In the genomic region with DNA sequence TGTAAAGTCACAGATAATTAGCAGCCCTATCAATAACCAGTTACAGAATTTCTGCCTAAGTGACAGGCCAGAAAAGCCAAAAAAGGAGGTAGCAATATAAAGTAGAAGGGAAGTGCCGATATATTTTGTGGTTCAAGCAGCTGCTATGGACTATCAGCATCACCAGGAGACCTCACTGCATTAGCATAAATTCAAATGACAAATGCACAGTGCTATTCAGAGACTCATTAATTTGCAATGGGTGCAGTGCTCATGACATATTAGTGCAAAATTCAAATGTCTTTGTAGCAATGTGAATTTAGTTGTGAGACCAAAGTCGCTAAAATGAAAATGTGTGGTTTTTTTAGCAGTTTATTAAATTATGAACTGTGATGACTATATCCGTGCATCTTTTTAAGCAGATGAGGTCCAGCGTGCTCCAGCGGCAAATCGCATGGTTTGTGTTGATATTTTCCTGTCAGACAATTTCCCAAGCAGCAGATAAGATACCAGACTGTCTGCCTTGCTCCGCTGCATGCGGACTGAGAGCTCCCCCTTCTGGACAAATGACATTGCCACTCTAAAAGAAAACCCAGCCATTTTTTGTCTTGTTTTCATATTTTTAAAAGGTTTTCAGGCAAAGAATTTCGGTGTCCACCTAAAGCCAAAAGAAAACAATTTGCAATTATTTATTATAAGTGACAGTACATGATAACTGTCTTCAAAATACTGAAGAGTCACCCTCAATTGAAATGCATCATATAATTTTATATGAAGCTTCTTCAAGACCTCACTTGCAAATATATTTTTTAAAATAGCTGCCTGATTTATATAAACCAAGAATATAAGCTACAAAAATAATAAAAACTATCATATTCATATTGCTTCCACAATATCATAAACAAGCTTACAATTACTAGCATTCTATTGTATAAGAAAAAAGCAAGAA, we compare ENCODE assay signal across 8 cellular contexts.
DNase-seq lines count a peak whose midpoint lies in the region; ATAC-seq and TF ChIP-seq lines count a peak whose summit lies in the region.

No MANE protein-coding gene starts in this region.

- H3K4me3 ChIP-seq in body of pancreas (no peak overlapping the region), spleen (no peak overlapping the region)

- H3K4me1 ChIP-seq in H9 (ENCODE audit: insufficient read depth, low read length) (no peaks in the 10 kb centered on the region), body of pancreas (no peaks in the 10 kb centered on the region), spleen (peaks cover 0 to 8% (median 1%) of the 10 kb centered on the region in 6 donors)

- no peak overlapping the region for H4K8ac ChIP-seq in H9 (replicated peaks; ENCODE audit: insufficient read length, low read depth, low read length)

- H3K14ac ChIP-seq in H9 (ENCODE audit: insufficient read depth, low read length) = no peak overlapping the region

- no peak overlapping the region for H3K18ac ChIP-seq in H9 (ENCODE audit: insufficient read length, low read depth, low read length)

- ATAC-seq in body of pancreas (no peak), GM21737 (IDR thresholded peaks at IDR 0.05; ENCODE audit: unreplicated experiment) (no peak)

- no peaks in the 10 kb centered on the region for H3K36me3 Mint-ChIP-seq in H9 (ENCODE audit: insufficient read depth in 1 of 3, low read depth in 3 of 3)

- H3K9me3 ChIP-seq in H9 (ENCODE audit: control insufficient read depth, low read depth, low read length) = no peaks in the 10 kb centered on the region
- no peaks in the 10 kb centered on the region for H3K9me3 ChIP-seq in body of pancreas
- H3K9me3 ChIP-seq in spleen = no peaks in the 10 kb centered on the region

- no CpG with 5 or more reads among the region's 9 CpGs for WGBS in H9 (ENCODE audit: extremely low coverage, insufficient read length, low lambda C conversion rate)
- WGBS in body of pancreas, 2 donors = 17 to 18% methylated on average over 9 of the region's 9 CpGs
- WGBS in spleen, 5 donors = 18 to 20% (median 19%) methylated on average over 9 of the region's 9 CpGs

- H2BK120ac ChIP-seq in H9 (ENCODE audit: low read depth, low read length, poor library complexity, severe bottlenecking) = no peak overlapping the region

- H2AK5ac ChIP-seq in H9 (ENCODE audit: insufficient read length, low read length) = no peak overlapping the region

- H3K27me3 ChIP-seq in H9 (ENCODE audit: insufficient read depth, low read length) (no peaks in the 10 kb centered on the region), body of pancreas (no peaks in the 10 kb centered on the region), spleen (replicated peaks in 1 of 7) (no peaks in the 10 kb centered on the region)

- H2BK20ac ChIP-seq in H9 (ENCODE audit: low read depth, low read length, poor library complexity, severe bottlenecking) = no peak overlapping the region

- H3K27ac ChIP-seq in H9 (ENCODE audit: insufficient read length, low read depth, low read length) (no peak overlapping the region), body of pancreas (no peak overlapping the region), spleen (no peak overlapping the region)

- no peak overlapping the region for H3K27ac Mint-ChIP-seq in H9

- H3K9me3 Mint-ChIP-seq in H9 = no peaks in the 10 kb centered on the region

- no peaks in the 10 kb centered on the region for H3K79me1 ChIP-seq in H9 (ENCODE audit: insufficient read depth, low read depth, low read length, poor library complexity, severe bottlenecking)

- H2AFZ ChIP-seq in H9 (ENCODE audit: low read length) = no peak overlapping the region

- H3K4me1 Mint-ChIP-seq in H9 = peaks cover 10 to 12% of the 10 kb centered on the region in 2 experiments

- H3K9ac ChIP-seq in H9 (ENCODE audit: extremely low read depth, insufficient read length, low read length) = no peak overlapping the region

- no peaks in the 10 kb centered on the region for H3K79me2 ChIP-seq in H9 (ENCODE audit: insufficient read depth, low read length)

- no peaks in the 10 kb centered on the region for H3K36me3 ChIP-seq in body of pancreas (replicated peaks in 1 of 2; ENCODE audit: insufficient read depth in 1 of 2, low read depth in 2 of 2)
- no peaks in the 10 kb centered on the region for H3K36me3 ChIP-seq in spleen

- TF ChIP-seq CTCF in H9 (conservative IDR thresholded peaks at IDR 0.05) (peak; percentile 98), body of pancreas (IDR thresholded peaks at IDR 0.05) (peak; percentile 80 to 94 (median 84)), spleen (IDR thresholded peaks at IDR 0.05 in 8 of 11, conservative IDR thresholded peaks at IDR 0.05 in 3 of 11) (peak; percentile 36 to 85 (median 62))

- no peaks in the 10 kb centered on the region for H3K23me2 ChIP-seq in H9 (ENCODE audit: insufficient read length, low read depth, low read length, poor library complexity, severe bottlenecking)

- H3K4ac ChIP-seq in H9 (ENCODE audit: low read depth, low read length) = no peak overlapping the region

- DNase-seq in ELF-1 (ENCODE audit: low read depth, low spot score) (peak; percentile 48), H9 (peak; percentile 52), NCI-H1092 treated with DMSO at 0.1 percent for 48 hours (lab: John Stamatoyannopoulos, UW) (peak; percentile 37), SW480 (ENCODE audit: low spot score) (peak; percentile 41), body of pancreas (peak; percentile 35 to 53 (median 50)), iPS-NIHi7 (ENCODE audit: extremely low spot score) (peak; percentile 56), spleen (peak; percentile 79)

- no peaks in the 10 kb centered on the region for H3K27me3 Mint-ChIP-seq in H9 (ENCODE audit: low read depth)

- H3K4me3 Mint-ChIP-seq in H9 = no peak overlapping the region

- no peak overlapping the region for H3K23ac ChIP-seq in H9 (ENCODE audit: insufficient read length, low read depth, low read length)

- no peak overlapping the region for H2BK12ac ChIP-seq in H9 (ENCODE audit: insufficient read length, low read depth, low read length)

- H2BK5ac ChIP-seq in H9 (ENCODE audit: insufficient read length, low read length) = no peak overlapping the region

- no peak overlapping the region for H3K56ac ChIP-seq in H9 (ENCODE audit: insufficient read length, low read depth, low read length)

- no peak overlapping the region for H2BK15ac ChIP-seq in H9 (ENCODE audit: low read depth, low read length)

- no peak overlapping the region for H4K5ac ChIP-seq in H9 (ENCODE audit: insufficient read length, low read depth, low read length)

- no peak overlapping the region for H3K4me2 ChIP-seq in H9 (ENCODE audit: insufficient read depth, insufficient read length, low read length)

- TF ChIP-seq POLR2A in body of pancreas (IDR thresholded peaks at IDR 0.05) (no peak), spleen (IDR thresholded peaks at IDR 0.05) (no peak)

- H4K20me1 ChIP-seq in H9 (ENCODE audit: control insufficient read depth, insufficient read depth, insufficient read length) = no peaks in the 10 kb centered on the region

- no peak overlapping the region for H3T11ph ChIP-seq in H9 (ENCODE audit: low read length)

- intact Hi-C loops in body of pancreas (cut with DNase I) = loop anchor here (10.0 kb wide), 1 partner anchor 1540 kb away; no protein-coding TSS in a partner anchor
- intact Hi-C loops in spleen (cut with DNase I; ENCODE audit: low total_unique reads) = loop anchor here (10.0 kb wide), 1 partner anchor 1540 kb away; no protein-coding TSS in a partner anchor

- H4K91ac ChIP-seq in H9 (ENCODE audit: insufficient read length, low read depth, low read length) = no peak overlapping the region
